Comparison of ENCODE assay signal across 24 cellular contexts in the genomic region with DNA sequence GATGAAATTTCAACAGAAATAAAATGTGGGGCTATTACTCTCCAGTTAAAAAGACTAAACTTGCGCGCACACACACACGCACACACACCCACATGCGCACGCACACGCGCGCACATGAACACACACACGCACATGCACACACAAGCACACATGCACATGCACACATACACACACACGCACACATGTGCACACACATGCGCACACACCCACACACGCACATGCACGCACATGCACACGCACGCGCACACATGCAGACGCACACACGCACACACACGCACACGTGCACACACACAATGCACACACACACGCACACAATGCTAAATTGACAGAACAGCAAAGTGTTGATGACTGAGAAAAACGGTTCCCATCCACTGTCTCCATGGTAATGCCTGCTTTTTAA.
DNase-seq lines count a peak whose midpoint lies in the region; ATAC-seq, FAIRE-seq and TF ChIP-seq lines count a peak whose summit lies in the region.
"Had no signal": no experiment of that assay in that cellular context is flagged by ENCODE, and none has a peak within 500 bp of the region (broad histone marks: within the 10 kb centered on the region; RNA-seq: fewer than 3 reads in every experiment).

No MANE protein-coding gene starts in this region.

- H4K8ac ChIP-seq in mesenchymal stem cell (ENCODE audit: low read length), result no peak overlapping the region

- H3K4ac ChIP-seq in mesenchymal stem cell (ENCODE audit: low read depth in 1 of 2, low read length in 2 of 2), result no peak overlapping the region

- no peak overlapping the region for H2BK120ac ChIP-seq in mesenchymal stem cell (ENCODE audit: low read depth, low read length)

- ATAC-seq in heart left ventricle, result no peak
- ATAC-seq in HG03342 (IDR thresholded peaks at IDR 0.05; ENCODE audit: unreplicated experiment), result no peak
- ATAC-seq: CD8-positive, alpha-beta T cell; HCT116 had no signal

- TF ChIP-seq POLR2A in heart left ventricle (IDR thresholded peaks at IDR 0.05), result no peak

- no peak overlapping the region for H3K18ac ChIP-seq in mesenchymal stem cell (ENCODE audit: low read depth in 1 of 2, low read length in 2 of 2)

- H3K4me2 ChIP-seq in mesenchymal stem cell (ENCODE audit: low read length, poor library complexity, severe bottlenecking), result no peak overlapping the region
- H3K4me2 ChIP-seq: BLaER1 had no signal

- no peaks in the 10 kb centered on the region for H3K27me3 ChIP-seq in left ventricle myocardium inferior (ENCODE audit: low read depth)
- H3K27me3 ChIP-seq in heart left ventricle, result no peaks in the 10 kb centered on the region
- no peaks in the 10 kb centered on the region for H3K27me3 ChIP-seq in mesenchymal stem cell (ENCODE audit: control insufficient read depth in 1 of 2, insufficient read depth in 1 of 2, low read length in 2 of 2)
- H3K27me3 ChIP-seq: BLaER1 had no signal

- no peaks in the 10 kb centered on the region for H3K36me3 ChIP-seq in left ventricle myocardium inferior
- H3K36me3 ChIP-seq in heart left ventricle, result no peaks in the 10 kb centered on the region
- peaks cover 0 to 2% of the 10 kb centered on the region in 2 experiments for H3K36me3 ChIP-seq in mesenchymal stem cell (ENCODE audit: control insufficient read depth in 1 of 2, insufficient read depth in 2 of 2, low read depth in 1 of 2, low read length in 2 of 2)
- H3K36me3 ChIP-seq: BLaER1 had no signal

- H3K79me1 ChIP-seq in mesenchymal stem cell (replicated peaks; ENCODE audit: low read length, poor library complexity, severe bottlenecking), result no peaks in the 10 kb centered on the region

- intact Hi-C loops in left ventricle myocardium inferior (cut with micrococcal nuclease) (no loop called here), heart left ventricle (cut with DNase I) (loop anchor here in 1 of 10 donors (5.0 kb wide), 1 partner anchor 74 kb away; no protein-coding TSS in a partner anchor)

- peak overlapping the region; percentile 57 for H4K91ac ChIP-seq in mesenchymal stem cell (ENCODE audit: low read length)

- peak overlapping the region in 1 of 2 experiments; percentile 44 for H3K14ac ChIP-seq in mesenchymal stem cell (ENCODE audit: low read length in 2 of 2)

- H3K9me3 ChIP-seq in left ventricle myocardium inferior (replicated peaks) (peaks cover 15% of the 10 kb centered on the region), heart left ventricle (peaks cover 0 to 7% (median 0%) of the 10 kb centered on the region in 12 donors), mesenchymal stem cell (ENCODE audit: control insufficient read depth, low read length) (no peaks in the 10 kb centered on the region)
- H3K9me3 ChIP-seq: BLaER1 had no signal

- H3K4me3 ChIP-seq in left ventricle myocardium inferior, result no peak overlapping the region
- no peak overlapping the region for H3K4me3 ChIP-seq in heart left ventricle
- peak overlapping the region in 1 of 2 experiments; percentile 37 for H3K4me3 ChIP-seq in mesenchymal stem cell (ENCODE audit: insufficient read depth in 1 of 2, low read depth in 1 of 2, low read length in 2 of 2)
- H3K4me3 ChIP-seq: BLaER1 had no signal

- TF ChIP-seq CTCF in left ventricle myocardium inferior (IDR thresholded peaks at IDR 0.05; ENCODE audit: borderline replicate concordance) (no peak), heart left ventricle (IDR thresholded peaks at IDR 0.05) (no peak)

- FAIRE-seq in HTR-8/SVneo (lab: Jason Lieb, UNC), result peak; percentile 99
- FAIRE-seq in urothelium cell line (lab: Jason Lieb, UNC), result peak; percentile 93
- FAIRE-seq: A204.1, GM12891 had no signal

- H3K27ac ChIP-seq in left ventricle myocardium inferior (replicated peaks) (peak overlapping the region; percentile 84), heart left ventricle (no peak overlapping the region), mesenchymal stem cell (ENCODE audit: low read length, poor library complexity, severe bottlenecking) (no peak overlapping the region)
- H3K27ac ChIP-seq: 22Rv1, BLaER1, C4-2B had no signal

- H2AFZ ChIP-seq in mesenchymal stem cell (ENCODE audit: low read depth, low read length), result no peak overlapping the region

- H2BK5ac ChIP-seq in mesenchymal stem cell (ENCODE audit: low read depth, low read length, poor library complexity, severe bottlenecking), result no peak overlapping the region

- H3K4me1 ChIP-seq in left ventricle myocardium inferior, result peaks cover 34% of the 10 kb centered on the region
- peaks cover 0 to 34% (median 17%) of the 10 kb centered on the region in 12 donors for H3K4me1 ChIP-seq in heart left ventricle
- peaks cover 3% of the 10 kb centered on the region for H3K4me1 ChIP-seq in mesenchymal stem cell (ENCODE audit: control insufficient read depth, insufficient read depth, low read depth, low read length)
- H3K4me1 ChIP-seq: BLaER1, Caco-2 had no signal

- DNase-seq in left ventricle myocardium inferior (no peak), heart left ventricle (no peak), HTR-8/SVneo (ENCODE audit: insufficient read length, low spot score) (no peak), mesenchymal stem cell (no peak), urothelium cell line (ENCODE audit: low spot score) (no peak), DMS53 treated with DMSO at 0.1 percent for 48 hours (lab: John Stamatoyannopoulos, UW; ENCODE audit: unreplicated experiment) (no peak), NCI-H2107 treated with DMSO at 0.1 percent for 48 hours (lab: John Stamatoyannopoulos, UW; ENCODE audit: unreplicated experiment) (no peak)
- DNase-seq: Caco-2; CD4-positive, CD25-positive, alpha-beta regulatory T cell; CD8-positive, alpha-beta T cell; DMS153; DMS79; EL; GDM1; GOT3; H7; HFFc6 had no signal

- WGBS in heart left ventricle, 4 donors, result 92 to 98% (median 94%) methylated on average over 22 of the region's 22 CpGs
- 96% methylated on average over 21 of the region's 22 CpGs for WGBS in mesenchymal stem cell

- H2AK5ac ChIP-seq in mesenchymal stem cell (ENCODE audit: low read length, severe bottlenecking), result no peak overlapping the region

- no peak overlapping the region for H2BK15ac ChIP-seq in mesenchymal stem cell (ENCODE audit: low read depth, poor library complexity, severe bottlenecking)

- H3K9ac ChIP-seq in mesenchymal stem cell (ENCODE audit: low read length), result no peak overlapping the region
- H3K9ac ChIP-seq: BLaER1 had no signal

- H3K23ac ChIP-seq in mesenchymal stem cell (ENCODE audit: low read length in 2 of 2), result no peak overlapping the region

- H2BK12ac ChIP-seq in mesenchymal stem cell (ENCODE audit: low read length in 2 of 2), result no peak overlapping the region
